ENCODE assay signal across 8 cellular contexts in the genomic region with DNA sequence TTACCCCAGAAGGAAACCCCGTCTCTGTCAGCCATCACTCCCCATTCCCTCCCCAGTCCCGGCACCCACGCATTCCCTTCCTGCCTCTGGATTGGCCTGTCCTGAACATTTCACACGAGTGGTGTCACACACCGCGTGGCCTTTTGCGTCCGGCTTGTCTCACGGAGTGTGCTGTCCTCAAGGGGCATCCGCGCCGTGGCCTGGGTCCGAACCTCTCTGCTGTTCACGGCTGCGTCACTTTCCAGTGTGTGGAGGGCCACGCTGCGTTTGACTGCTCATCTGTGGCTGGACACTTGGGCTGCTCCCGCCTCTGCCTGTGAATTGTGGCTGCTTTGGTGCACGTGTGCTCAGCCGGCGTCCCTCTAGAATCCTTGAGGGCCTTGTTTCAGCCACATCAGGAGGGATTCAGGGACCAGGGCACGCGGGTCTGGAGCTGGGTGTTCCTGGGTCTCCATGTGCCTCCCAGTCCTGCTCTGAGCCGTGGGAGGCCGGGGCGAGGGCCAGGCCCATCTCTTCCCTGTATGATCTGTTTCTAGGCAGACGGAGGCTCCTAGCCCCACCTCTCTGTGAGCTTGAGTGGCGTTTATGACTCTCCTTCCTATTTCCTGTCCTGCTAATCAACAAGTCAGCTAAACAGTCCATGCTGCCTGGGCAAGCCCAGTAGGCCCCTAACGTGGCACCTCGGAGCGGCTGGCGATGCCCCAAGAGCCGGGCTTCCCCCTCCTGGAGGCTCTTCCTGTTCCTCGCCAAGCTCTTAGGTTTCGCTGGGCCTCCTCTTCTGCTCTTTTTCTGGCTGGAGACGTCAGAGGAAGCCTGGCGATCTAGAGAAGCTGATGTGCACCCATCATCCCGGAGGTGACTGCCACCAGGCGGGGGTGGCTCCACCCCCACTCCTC. TPM values are rescaled to one million over a fixed set of nuclear protein-coding genes. Genes with fewer than 3 reads are reported as not detected.
DNase-seq lines count a peak whose midpoint lies in the region; ATAC-seq and TF ChIP-seq lines count a peak whose summit lies in the region.

No MANE protein-coding gene starts in this region.

- H3K36me3 ChIP-seq in psoas muscle (ENCODE audit: insufficient read depth in 1 of 2, low read depth in 1 of 2), result peaks cover 0 to 6% of the 10 kb centered on the region in 2 donors

- peak; percentile 84 to 94 for ATAC-seq in activated naive CD4-positive, alpha-beta T cell treated with anti-CD3 and anti-CD28 coated beads, Interleukin-2, amount 50 U/mL, for 72 hours
- ATAC-seq in psoas muscle (peak; percentile 50 to 63 (median 56)), HG03095 (IDR thresholded peaks at IDR 0.05; ENCODE audit: unreplicated experiment) (no peak)

- H3K36me3 Mint-ChIP-seq in activated naive CD4-positive, alpha-beta T cell treated with anti-CD3 and anti-CD28 coated beads, Interleukin-2, amount 50 U/mL, for 72 hours, result peaks cover 10 to 12% of the 10 kb centered on the region in 2 donors

- no peaks in the 10 kb centered on the region for H3K27me3 ChIP-seq in psoas muscle (ENCODE audit: insufficient read depth in 3 of 3, low read length in 2 of 3)

- TF ChIP-seq CTCF in psoas muscle (IDR thresholded peaks at IDR 0.05), result no peak

- H3K9me3 Mint-ChIP-seq in activated naive CD4-positive, alpha-beta T cell treated with anti-CD3 and anti-CD28 coated beads, Interleukin-2, amount 50 U/mL, for 72 hours, result no peaks in the 10 kb centered on the region

- H3K4me1 ChIP-seq in psoas muscle, result peaks cover 95% of the 10 kb centered on the region

- peak overlapping the region; percentile 99 for H3K27ac ChIP-seq in psoas muscle

- intact Hi-C loops in head of caudate nucleus (cut with DNase I), result no loop called here
- intact Hi-C loops in psoas muscle (cut with DNase I), result loop anchor here in 1 of 2 donors (10.0 kb wide), 1 partner anchor 289 kb away; a partner anchor contains a TSS

- peak overlapping the region; percentile 60 for H3K4me3 ChIP-seq in psoas muscle

- 32 to 50% (median 36%) methylated on average over 38 to 39 of the region's 39 CpGs for WGBS in psoas muscle, 3 donors

- H3K27ac Mint-ChIP-seq in activated naive CD4-positive, alpha-beta T cell treated with anti-CD3 and anti-CD28 coated beads, Interleukin-2, amount 50 U/mL, for 72 hours, result peak overlapping the region; percentile 93 to 99

- no peaks in the 10 kb centered on the region for H3K9me3 ChIP-seq in psoas muscle

- peak; percentile 82 for DNase-seq in GDM1 (lab: John Stamatoyannopoulos, UW)
- DNase-seq in NOMO-1 (lab: John Stamatoyannopoulos, UW; ENCODE audit: unreplicated experiment in 2 of 2), result peak; percentile 55 to 72
- peak; percentile 53 to 86 for DNase-seq in activated naive CD4-positive, alpha-beta T cell treated with anti-CD3 and anti-CD28 coated beads, Interleukin-2, amount 50 U/mL, for 72 hours (ENCODE audit: low spot score in 2 of 2)
- peak in 25 of 42 donors; percentile 31 to 77 (median 60) for DNase-seq in head of caudate nucleus
- DNase-seq in psoas muscle, result peak; percentile 80 to 93
- no peak for DNase-seq in COR-L47 (lab: John Stamatoyannopoulos, UW)
- DNase-seq in activated gamma-delta T cell (lab: John Stamatoyannopoulos, UW), result no peak

RNA-seq across cellular contexts. Expression of a gene that starts 8.1 kb away (rescaled TPM):
- 10 to 100 TPM; 73.1 to 86.4 TPM for total RNA-seq in activated naive CD4-positive, alpha-beta T cell treated with anti-CD3 and anti-CD28 coated beads, Interleukin-2, amount 50 U/mL, for 72 hours
- 10 to 100 TPM; 83.5 to 95.0 (median 88.3) TPM for total RNA-seq in psoas muscle
- 100 to 1,000 TPM in 1 of 3 donors, 10 to 100 TPM in 2; 64.9 to 133 (median 83.4) TPM for polyA plus RNA-seq in psoas muscle

RNA-seq across cellular contexts. Expression of a gene that starts 24.2 kb away (rescaled TPM):
- total RNA-seq in activated naive CD4-positive, alpha-beta T cell treated with anti-CD3 and anti-CD28 coated beads, Interleukin-2, amount 50 U/mL, for 72 hours, result 1 to 10 TPM; 1.0 to 1.6 TPM
- total RNA-seq in psoas muscle, result 1 to 10 TPM in 2 of 4 donors, under 1 TPM in 2; 0.41 to 4.0 (median 1.5) TPM
- 10 to 100 TPM in 1 of 3 donors, under 1 TPM in 2; 0.75 to 19.0 (median 0.88) TPM for polyA plus RNA-seq in psoas muscle

RNA-seq across cellular contexts. Expression of a gene that starts 27.9 kb away (rescaled TPM):
- total RNA-seq in activated naive CD4-positive, alpha-beta T cell treated with anti-CD3 and anti-CD28 coated beads, Interleukin-2, amount 50 U/mL, for 72 hours, result 100 to 1,000 TPM; 114 to 201 TPM
- total RNA-seq in psoas muscle, result 100 to 1,000 TPM; 362 to 759 (median 472) TPM
- polyA plus RNA-seq in psoas muscle, result 100 to 1,000 TPM; 310 to 858 (median 690) TPM

RNA-seq across cellular contexts. Expression of a gene that starts 34.7 kb away (rescaled TPM):
- total RNA-seq in activated naive CD4-positive, alpha-beta T cell treated with anti-CD3 and anti-CD28 coated beads, Interleukin-2, amount 50 U/mL, for 72 hours, result 100 to 1,000 TPM in 1 of 2 donors, 10 to 100 TPM in 1; 52.9 to 113 TPM
- 100 to 1,000 TPM in 3 of 4 donors, 10 to 100 TPM in 1; 84.7 to 331 (median 217) TPM for total RNA-seq in psoas muscle
- polyA plus RNA-seq in psoas muscle, result 100 to 1,000 TPM in 1 of 3 donors, 10 to 100 TPM in 2; 29.2 to 147 (median 36.4) TPM

RNA-seq across cellular contexts. Expression of a gene that starts 39.6 kb away (rescaled TPM):
- total RNA-seq in activated naive CD4-positive, alpha-beta T cell treated with anti-CD3 and anti-CD28 coated beads, Interleukin-2, amount 50 U/mL, for 72 hours, result 100 to 1,000 TPM; 113 to 144 TPM
- 100 to 1,000 TPM in 1 of 4 donors, 10 to 100 TPM in 3; 20.9 to 138 (median 76.9) TPM for total RNA-seq in psoas muscle
- polyA plus RNA-seq in psoas muscle, result 10 to 100 TPM; 18.5 to 47.2 (median 20.2) TPM

Comparison
In these comparisons a context has a peak if more than half of its experiments do, and no peak if none do; other contexts are left out.
1. DNase-seq: peak in GDM1 (single experiment), NOMO-1 (2 of 2), activated naive CD4-positive, alpha-beta T cell treated with anti-CD3 and anti-CD28 coated beads, Interleukin-2, amount 50 U/mL, for 72 hours (2 of 2), head of caudate nucleus (25 of 42) and psoas muscle (2 of 2); none in COR-L47 (single experiment) and activated gamma-delta T cell (single experiment).